Comparison of ENCODE assay signal across 8 cellular contexts in genomic region chr5:180648658-180649296, GRCh38. TPM values are rescaled to one million over a fixed set of nuclear protein-coding genes. Genes with fewer than 3 reads are reported as not detected.
DNase-seq lines count a peak whose midpoint lies in the region; ATAC-seq and TF ChIP-seq lines count a peak whose summit lies in the region.

No MANE protein-coding gene starts in this region.

- intact Hi-C loops in natural killer cell (cut with micrococcal nuclease): no loop called here

- H3K9me2 ChIP-seq in MM.1S (replicated peaks; ENCODE audit: insufficient read depth, low read length): no peaks in the 10 kb centered on the region

- no peak overlapping the region for H3K4me2 ChIP-seq in MM.1S (ENCODE audit: low read depth, low read length)

- TF ChIP-seq CTCF in natural killer cell (IDR thresholded peaks at IDR 0.05): no peak
- TF ChIP-seq CTCF in MM.1S (IDR thresholded peaks at IDR 0.05; ENCODE audit: low read length): no peak

- H3K27ac Mint-ChIP-seq in natural killer cell: no peak overlapping the region

- no peaks in the 10 kb centered on the region for H3K36me3 Mint-ChIP-seq in natural killer cell

- H3K9ac ChIP-seq in MM.1S (ENCODE audit: low read length): no peak overlapping the region

- H4K20me1 ChIP-seq in MM.1S (ENCODE audit: insufficient read depth, low read length): no peaks in the 10 kb centered on the region

- peaks cover 8% of the 10 kb centered on the region in 2 donors for H3K4me1 Mint-ChIP-seq in natural killer cell

- no peaks in the 10 kb centered on the region for H3K36me3 ChIP-seq in ACC112 (ENCODE audit: insufficient read depth, low read length)
- H3K36me3 ChIP-seq in MG63: no peaks in the 10 kb centered on the region
- no peaks in the 10 kb centered on the region for H3K36me3 ChIP-seq in MM.1S (replicated peaks; ENCODE audit: insufficient read depth, low read length)

- H3K9me3 Mint-ChIP-seq in natural killer cell: no peaks in the 10 kb centered on the region

- H3K4me1 ChIP-seq in ACC112 (ENCODE audit: control insufficient read depth, insufficient read depth, low read length, unreplicated experiment) (peaks cover 4% of the 10 kb centered on the region), MM.1S (ENCODE audit: low read length) (no peaks in the 10 kb centered on the region)

- H3F3A ChIP-seq in MM.1S (ENCODE audit: insufficient read depth, low read length): no peaks in the 10 kb centered on the region

- H2AFZ ChIP-seq in ACC112 (ENCODE audit: low read length, unreplicated experiment) (no peak overlapping the region), MM.1S (ENCODE audit: low read length) (no peak overlapping the region)

- peak in 1 of 3 donors; percentile 30 for ATAC-seq in natural killer cell
- no peak for ATAC-seq in HG03460 (IDR thresholded peaks at IDR 0.05; ENCODE audit: unreplicated experiment)
- ATAC-seq in HG02623 (IDR thresholded peaks at IDR 0.05; ENCODE audit: unreplicated experiment): no peak
- ATAC-seq in GM18519 (IDR thresholded peaks at IDR 0.05; ENCODE audit: low FRiP score, unreplicated experiment): no peak

- H3K4me3 ChIP-seq in ACC112 (ENCODE audit: low read depth, low read length) (peak overlapping the region; percentile 58; the same call in 1 of the 2 replicates), MG63 (peak overlapping the region; percentile 30; the same call in 1 of the 2 replicates), MM.1S (ENCODE audit: low read length) (no peak overlapping the region)

- peaks cover 39 to 46% of the 10 kb centered on the region in 2 donors for H3K27me3 Mint-ChIP-seq in natural killer cell (ENCODE audit: low read depth in 2 of 2)

- H3K79me2 ChIP-seq in ACC112 (ENCODE audit: control insufficient read depth, insufficient read depth, low read length, unreplicated experiment) (no peaks in the 10 kb centered on the region), MM.1S (ENCODE audit: low read length) (no peaks in the 10 kb centered on the region)

- no peaks in the 10 kb centered on the region for H3K9me3 ChIP-seq in MG63
- H3K9me3 ChIP-seq in MM.1S (replicated peaks; ENCODE audit: insufficient read depth, low read length): no peaks in the 10 kb centered on the region

- peak overlapping the region; percentile 74 for H3K4me3 Mint-ChIP-seq in natural killer cell

- peaks cover 78% of the 10 kb centered on the region for H3K27me3 ChIP-seq in ACC112 (ENCODE audit: insufficient read depth, low read length)
- H3K27me3 ChIP-seq in MG63: peaks cover 58% of the 10 kb centered on the region
- peaks cover 69% of the 10 kb centered on the region for H3K27me3 ChIP-seq in MM.1S (replicated peaks; ENCODE audit: insufficient read depth, low read length)

- H3K27ac ChIP-seq in ACC112 (ENCODE audit: low read depth, low read length) (no peak overlapping the region), MM.1S (ENCODE audit: low read length) (no peak overlapping the region)

- no peak for DNase-seq in MG63
- DNase-seq in ecto neural progenitor cell (ENCODE audit: low spot score): peak; percentile 80
- no peak for DNase-seq in natural killer cell
- DNase-seq in MM.1S: no peak

RNA-seq across cellular contexts. Expression of gene FLT4, which starts 0.6 kb away (rescaled TPM):
- 0.10 and 1.3 TPM in 2 replicates for total RNA-seq in MG63 (2014; rRNA removed; shearing (Covaris generic); ENCODE audit: low replicate concordance)
- under 1 TPM; 0.68 to 0.92 (median 0.78) TPM for total RNA-seq in natural killer cell

RNA-seq across cellular contexts. Expression of gene SCGB3A1, which starts 57.5 kb away (rescaled TPM):
- not detected in 2 replicates for total RNA-seq in MG63 (2014; rRNA removed; shearing (Covaris generic); ENCODE audit: low replicate concordance)
- total RNA-seq in natural killer cell: not detected
